1 cellular context compared by ENCODE assay signal in genomic region chrX:119467842-119468185, GRCh38.
TF ChIP-seq lines count a peak whose summit lies in the region.

No MANE protein-coding gene starts in this region.

TF ChIP-seq in HepG2, 621 proteins besides CTCF, POLR2A, EP300 and RAD21 (continues in another document):
- TF ChIP-seq ZBTB40 (IDR thresholded peaks at IDR 0.05) (no peak), ZBTB40 (CRISPR knock-in tag; IDR thresholded peaks at IDR 0.05) (peak; percentile 92), ZFX (CRISPR knock-in tag; IDR thresholded peaks at IDR 0.05; ENCODE audit: low read depth) (no peak), ASH2L (IDR thresholded peaks at IDR 0.05; ENCODE audit: insufficient read length, low read depth, low read length) (peak; percentile 17), NCOA1 (CRISPR knock-in tag; IDR thresholded peaks at IDR 0.05) (no peak), POGZ (CRISPR knock-in tag; IDR thresholded peaks at IDR 0.05) (no peak), ZC3H13 (CRISPR knock-in tag; IDR thresholded peaks at IDR 0.05) (no peak), ATF6 (CRISPR knock-in tag; conservative IDR thresholded peaks at IDR 0.05) (no peak), DNMT1 (CRISPR knock-in tag; IDR thresholded peaks at IDR 0.05) (no peak), JUN (CRISPR knock-in tag; IDR thresholded peaks at IDR 0.05) (0 out of 2 replicates have a peak, but pooled peaks have one; percentile 30), ZNF282 (IDR thresholded peaks at IDR 0.05; ENCODE audit: partially characterized antibody) (no peak), RFXANK (CRISPR knock-in tag; IDR thresholded peaks at IDR 0.05) (no peak), SRSF1 (optimal IDR thresholded peaks at IDR 0.05; ENCODE audit: low read depth, low read length) (no peak), ZNF382 (CRISPR knock-in tag; IDR thresholded peaks at IDR 0.05; ENCODE audit: borderline replicate concordance) (no peak), NR2F6 (IDR thresholded peaks at IDR 0.05) (0 out of 2 replicates have a peak, but pooled peaks have one; percentile 20), NR2F6 (CRISPR knock-in tag; IDR thresholded peaks at IDR 0.05) (no peak), SMARCE1 (IDR thresholded peaks at IDR 0.05; ENCODE audit: borderline replicate concordance) (no peak), GABPA (IDR thresholded peaks at IDR 0.05; ENCODE audit: low read depth, low read length) (no peak), GABPA (CRISPR knock-in tag; IDR thresholded peaks at IDR 0.05; ENCODE audit: low read depth) (no peak), YEATS4 (CRISPR knock-in tag; IDR thresholded peaks at IDR 0.05; ENCODE audit: borderline replicate concordance) (0 out of 2 replicates have a peak, but pooled peaks have one; percentile 1), SP5 (CRISPR knock-in tag; IDR thresholded peaks at IDR 0.05; ENCODE audit: borderline replicate concordance, low read depth) (no peak), SAFB2 (CRISPR knock-in tag; IDR thresholded peaks at IDR 0.05; ENCODE audit: borderline replicate concordance, low read depth) (no peak), YEATS2 (CRISPR knock-in tag; IDR thresholded peaks at IDR 0.05; ENCODE audit: borderline replicate concordance) (no peak), ZNF136 (CRISPR knock-in tag; IDR thresholded peaks at IDR 0.05; ENCODE audit: low read depth) (no peak), NCOR1 (IDR thresholded peaks at IDR 0.05; ENCODE audit: borderline replicate concordance, low read length) (peak; percentile 16; the same call in 1 of the 2 replicates), PPARG (CRISPR knock-in tag; conservative IDR thresholded peaks at IDR 0.05) (no peak), ZNF777 (CRISPR knock-in tag; IDR thresholded peaks at IDR 0.05) (no peak), TFE3 (CRISPR knock-in tag; IDR thresholded peaks at IDR 0.05) (no peak), STAT6 (CRISPR knock-in tag; IDR thresholded peaks at IDR 0.05; ENCODE audit: borderline replicate concordance) (0 out of 2 replicates have a peak, but pooled peaks have one; percentile 6), PRDM15 (CRISPR knock-in tag; IDR thresholded peaks at IDR 0.05) (no peak), ATF3 (CRISPR knock-in tag; IDR thresholded peaks at IDR 0.05) (no peak)
- TF ChIP-seq, protein P1, sequence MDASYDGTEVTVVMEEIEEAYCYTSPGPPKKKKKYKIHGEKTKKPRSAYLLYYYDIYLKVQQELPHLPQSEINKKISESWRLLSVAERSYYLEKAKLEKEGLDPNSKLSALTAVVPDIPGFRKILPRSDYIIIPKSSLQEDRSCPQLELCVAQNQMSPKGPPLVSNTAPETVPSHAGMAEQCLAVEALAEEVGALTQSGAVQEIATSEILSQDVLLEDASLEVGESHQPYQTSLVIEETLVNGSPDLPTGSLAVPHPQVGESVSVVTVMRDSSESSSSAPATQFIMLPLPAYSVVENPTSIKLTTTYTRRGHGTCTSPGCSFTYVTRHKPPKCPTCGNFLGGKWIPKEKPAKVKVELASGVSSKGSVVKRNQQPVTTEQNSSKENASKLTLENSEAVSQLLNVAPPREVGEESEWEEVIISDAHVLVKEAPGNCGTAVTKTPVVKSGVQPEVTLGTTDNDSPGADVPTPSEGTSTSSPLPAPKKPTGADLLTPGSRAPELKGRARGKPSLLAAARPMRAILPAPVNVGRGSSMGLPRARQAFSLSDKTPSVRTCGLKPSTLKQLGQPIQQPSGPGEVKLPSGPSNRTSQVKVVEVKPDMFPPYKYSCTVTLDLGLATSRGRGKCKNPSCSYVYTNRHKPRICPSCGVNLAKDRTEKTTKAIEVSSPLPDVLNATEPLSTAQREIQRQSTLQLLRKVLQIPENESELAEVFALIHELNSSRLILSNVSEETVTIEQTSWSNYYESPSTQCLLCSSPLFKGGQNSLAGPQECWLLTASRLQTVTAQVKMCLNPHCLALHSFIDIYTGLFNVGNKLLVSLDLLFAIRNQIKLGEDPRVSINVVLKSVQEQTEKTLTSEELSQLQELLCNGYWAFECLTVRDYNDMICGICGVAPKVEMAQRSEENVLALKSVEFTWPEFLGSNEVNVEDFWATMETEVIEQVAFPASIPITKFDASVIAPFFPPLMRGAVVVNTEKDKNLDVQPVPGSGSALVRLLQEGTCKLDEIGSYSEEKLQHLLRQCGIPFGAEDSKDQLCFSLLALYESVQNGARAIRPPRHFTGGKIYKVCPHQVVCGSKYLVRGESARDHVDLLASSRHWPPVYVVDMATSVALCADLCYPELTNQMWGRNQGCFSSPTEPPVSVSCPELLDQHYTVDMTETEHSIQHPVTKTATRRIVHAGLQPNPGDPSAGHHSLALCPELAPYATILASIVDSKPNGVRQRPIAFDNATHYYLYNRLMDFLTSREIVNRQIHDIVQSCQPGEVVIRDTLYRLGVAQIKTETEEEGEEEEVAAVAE (CRISPR knock-in tag; IDR thresholded peaks at IDR 0.05; ENCODE audit: borderline replicate concordance), result no peak
